In the genomic region with DNA sequence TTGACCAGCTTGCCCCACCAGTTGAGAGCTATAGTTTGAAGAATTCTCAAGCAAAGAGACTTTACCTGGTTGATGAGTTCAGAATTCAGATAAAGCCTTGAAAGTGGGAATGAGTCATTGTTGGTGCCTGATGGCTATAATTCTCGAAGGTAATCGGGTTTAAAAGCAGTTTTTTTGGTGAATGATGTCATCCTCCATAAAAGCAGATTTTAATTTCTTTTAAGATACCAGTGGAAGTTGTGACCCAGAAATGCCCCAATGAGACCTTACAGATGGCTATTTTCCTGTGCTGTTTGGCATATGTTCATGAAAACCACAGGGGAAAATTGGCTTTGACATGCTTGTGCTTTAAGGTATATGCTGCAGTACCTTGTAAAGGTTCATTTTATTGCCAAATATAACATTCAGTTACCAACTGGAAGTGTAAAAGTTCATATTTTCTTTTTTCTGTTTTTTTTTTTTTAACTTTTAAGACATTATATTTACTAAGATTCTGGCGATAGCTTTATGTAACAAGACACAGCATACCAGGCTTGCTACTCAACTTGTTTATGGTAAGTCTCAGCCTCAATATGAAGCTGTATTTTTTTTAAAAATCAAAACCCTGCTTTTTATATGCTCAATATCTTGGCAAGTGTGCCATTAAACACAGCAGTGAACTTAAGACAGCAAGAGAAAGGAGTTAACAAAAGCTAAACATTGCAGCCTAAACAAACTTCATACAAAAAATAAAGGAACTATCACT, we compare ENCODE assay signal across 2 cellular contexts.
TF ChIP-seq lines count a peak whose summit lies in the region.

No MANE protein-coding gene starts in this region.

TF ChIP-seq in A549, 52 proteins besides CTCF, POLR2A, EP300 and RAD21 (continued from another document):
- TF ChIP-seq SREBF2 (IDR thresholded peaks at IDR 0.05) (no peak), FOSL2 (IDR thresholded peaks at IDR 0.05) (no peak), FOSL2 (CRISPR knock-in tag; IDR thresholded peaks at IDR 0.05) (peak; percentile 67), ZSCAN20 (CRISPR knock-in tag; IDR thresholded peaks at IDR 0.05) (no peak), PHF8 (IDR thresholded peaks at IDR 0.05; ENCODE audit: borderline replicate concordance, low read depth) (no peak), HOXA7 (CRISPR knock-in tag; IDR thresholded peaks at IDR 0.05) (no peak)
- TF ChIP-seq, protein P1, sequence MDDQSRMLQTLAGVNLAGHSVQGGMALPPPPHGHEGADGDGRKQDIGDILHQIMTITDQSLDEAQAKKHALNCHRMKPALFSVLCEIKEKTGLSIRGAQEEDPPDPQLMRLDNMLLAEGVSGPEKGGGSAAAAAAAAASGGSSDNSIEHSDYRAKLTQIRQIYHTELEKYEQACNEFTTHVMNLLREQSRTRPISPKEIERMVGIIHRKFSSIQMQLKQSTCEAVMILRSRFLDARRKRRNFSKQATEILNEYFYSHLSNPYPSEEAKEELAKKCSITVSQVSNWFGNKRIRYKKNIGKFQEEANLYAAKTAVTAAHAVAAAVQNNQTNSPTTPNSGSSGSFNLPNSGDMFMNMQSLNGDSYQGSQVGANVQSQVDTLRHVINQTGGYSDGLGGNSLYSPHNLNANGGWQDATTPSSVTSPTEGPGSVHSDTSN (IDR thresholded peaks at IDR 0.05): no peak

TF ChIP-seq in IMR-90, 13 proteins besides CTCF, POLR2A, EP300 and RAD21 (continued from another document):
- TF ChIP-seq NFE2L2 (IDR thresholded peaks at IDR 0.05; ENCODE audit: low read depth, low read length): no peak
- no peak for TF ChIP-seq MAZ (IDR thresholded peaks at IDR 0.05; ENCODE audit: borderline replicate concordance, low read depth, low read length)
- no peak for TF ChIP-seq CEBPB (IDR thresholded peaks at IDR 0.05; ENCODE audit: low read depth, low read length)
- TF ChIP-seq MXI1 (IDR thresholded peaks at IDR 0.05; ENCODE audit: borderline replicate concordance, low read depth, low read length): no peak
- TF ChIP-seq BHLHE40 (IDR thresholded peaks at IDR 0.05; ENCODE audit: low read depth, low read length): no peak
- no peak for TF ChIP-seq MAFK (IDR thresholded peaks at IDR 0.05; ENCODE audit: low read depth, low read length)
- TF ChIP-seq, protein P2, sequence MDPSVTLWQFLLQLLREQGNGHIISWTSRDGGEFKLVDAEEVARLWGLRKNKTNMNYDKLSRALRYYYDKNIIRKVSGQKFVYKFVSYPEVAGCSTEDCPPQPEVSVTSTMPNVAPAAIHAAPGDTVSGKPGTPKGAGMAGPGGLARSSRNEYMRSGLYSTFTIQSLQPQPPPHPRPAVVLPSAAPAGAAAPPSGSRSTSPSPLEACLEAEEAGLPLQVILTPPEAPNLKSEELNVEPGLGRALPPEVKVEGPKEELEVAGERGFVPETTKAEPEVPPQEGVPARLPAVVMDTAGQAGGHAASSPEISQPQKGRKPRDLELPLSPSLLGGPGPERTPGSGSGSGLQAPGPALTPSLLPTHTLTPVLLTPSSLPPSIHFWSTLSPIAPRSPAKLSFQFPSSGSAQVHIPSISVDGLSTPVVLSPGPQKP (IDR thresholded peaks at IDR 0.05; ENCODE audit: borderline replicate concordance, low read depth, low read length): no peak
- no peak for TF ChIP-seq RCOR1 (IDR thresholded peaks at IDR 0.05; ENCODE audit: insufficient replicate concordance, low read length)
- TF ChIP-seq FOS (IDR thresholded peaks at IDR 0.05; ENCODE audit: low read depth, low read length): no peak
- no peak for TF ChIP-seq SMC3 (IDR thresholded peaks at IDR 0.05; ENCODE audit: low read depth, low read length)
TF ChIP-seq in IMR-90: peak in this region for 0.
